ENCODE assay signal across 27 cellular contexts in genomic region chr10:121461307-121461706, GRCh38.
"Had no signal": no experiment of that assay in that cellular context is flagged by ENCODE, and none has a peak within 500 bp of the region (broad histone marks: within the 10 kb centered on the region; RNA-seq: fewer than 3 reads in every experiment).

No MANE protein-coding gene starts in this region.

- H3K27me3 ChIP-seq: body of pancreas, breast epithelium, SJCRH30 had no signal

- H3K4me3 ChIP-seq: body of pancreas, breast epithelium, PC-9, SJCRH30, SK-N-MC had no signal

- H3K9me3 ChIP-seq: body of pancreas, breast epithelium had no signal

- FAIRE-seq: astrocyte had no signal

- H3K27ac ChIP-seq: body of pancreas, breast epithelium, PC-9, SJCRH30, SK-N-MC had no signal

- ATAC-seq: activated CD8-positive, alpha-beta T cell treated with anti-CD3 and anti-CD28 coated beads, Interleukin-2, amount 10 ng/mL, durations not matched to agents 7 days and 5 days; body of pancreas had no signal

- H3K36me3 ChIP-seq: breast epithelium, SJCRH30 had no signal

- H3K4me2 ChIP-seq: PC-9 had no signal

- DNase-seq: activated CD4-positive, alpha-beta T cell treated with anti-CD3 and anti-CD28 coated beads, Interleukin-2, amount 10 ng/mL, durations not matched to agents 24 days and 14 days; activated CD4-positive, alpha-beta T cell treated with anti-CD3 and anti-CD28 coated beads, Interleukin-2, amount 50 U/mL, for 48 hours; activated CD8-positive, alpha-beta T cell treated with anti-CD3 and anti-CD28 coated beads, Interleukin-2, amount 10 ng/mL, durations not matched to agents 7 days and 5 days; activated gamma-delta T cell; activated naive CD4-positive, alpha-beta T cell treated with Interleukin-2 at 50 U/mL for 16 hours; activated naive CD8-positive, alpha-beta T cell treated with anti-CD3 and anti-CD28 coated beads, Interleukin-2, amount 10 ng/mL, durations not matched to agents 7 days and 5 days; activated T-cell treated with anti-CD3 and anti-CD28 coated beads, Interleukin-2, amount 50 U/mL, for 24 hours; amygdala; body of pancreas; KG1; MM.1S; MV-4-11; NCI-H1092; NCI-H1436 treated with DMSO at 0.1 percent for 48 hours; NCI-H1694 treated with DMSO at 0.1 percent for 48 hours; NCI-H2029; NCI-H345; NCI-H526; NCI-H748 treated with DMSO at 0.1 percent for 48 hours; NK-92 treated with Interleukin-12 subunit alpha and Interleukin-12 subunit beta, amount 100 ng/mL, for 24 hours; PC-9; Right ventricle myocardium superior; SJCRH30; T1000 had no signal

- H3K4me1 ChIP-seq: body of pancreas, breast epithelium had no signal

- H2AFZ ChIP-seq: PC-9 had no signal
